ENCODE assay signal across 15 cellular contexts in the genomic region with DNA sequence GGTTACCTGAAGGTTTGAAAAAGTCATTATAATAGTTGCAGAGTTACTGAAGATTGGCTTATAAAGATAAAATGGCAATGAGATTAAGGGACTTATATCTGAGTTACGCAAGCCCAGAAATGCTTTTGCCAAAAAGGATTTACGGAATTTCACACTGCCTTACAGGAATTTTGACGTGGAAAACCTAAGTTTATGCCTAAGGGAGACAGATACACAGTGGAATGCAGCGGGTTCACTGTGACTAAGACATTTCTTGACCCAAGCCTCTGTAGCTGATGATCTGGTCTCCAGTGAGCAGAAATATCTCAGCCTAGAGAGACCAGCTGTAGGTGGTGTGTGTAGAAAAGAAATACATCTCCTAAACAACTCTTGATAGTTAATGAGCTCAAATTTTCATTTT. TPM values are rescaled to one million over a fixed set of nuclear protein-coding genes. Genes with fewer than 3 reads are reported as not detected.
DNase-seq lines count a peak whose midpoint lies in the region; ATAC-seq, FAIRE-seq and TF ChIP-seq lines count a peak whose summit lies in the region.
"Had no signal": no experiment of that assay in that cellular context is flagged by ENCODE, and none has a peak within 500 bp of the region (broad histone marks: within the 10 kb centered on the region; RNA-seq: fewer than 3 reads in every experiment).

No MANE protein-coding gene starts in this region.

- H3K4me3 ChIP-seq in A549 (no peak overlapping the region), astrocyte of the spinal cord (ENCODE audit: low read depth, low read length) (no peak overlapping the region), upper lobe of left lung (no peak overlapping the region)
- H3K4me3 ChIP-seq: lung, spleen, thoracic aorta had no signal

- 41% methylated on average over 4 of the region's 4 CpGs for WGBS in A549 (ENCODE audit: missing lambda C conversion rate)
- 75 to 84% methylated on average over 4 of the region's 4 CpGs for WGBS in upper lobe of left lung, 2 donors

- H3K27me3 ChIP-seq in upper lobe of left lung, result no peaks in the 10 kb centered on the region
- H3K27me3 ChIP-seq: spleen had no signal

- TF ChIP-seq RAD21 in A549 (conservative IDR thresholded peaks at IDR 0.05 in 1 of 2, IDR thresholded peaks at IDR 0.05 in 1 of 2), result no peak

- H3K27ac ChIP-seq in A549, result peak overlapping the region; percentile 43 to 68; a peak in 5 of 6 replicates
- H3K27ac ChIP-seq in upper lobe of left lung, result no peak overlapping the region
- H3K27ac ChIP-seq: spleen, thoracic aorta had no signal

- in situ Hi-C loops in astrocyte of the spinal cord (cut with HindIII; ENCODE audit: low sequenced_read_pairs), result no loop called here
- in situ Hi-C loops in G401 (cut with HindIII; ENCODE audit: low sequenced_read_pairs), result no loop called here

- TF ChIP-seq EP300 in A549 (IDR thresholded peaks at IDR 0.05), result no peak
- TF ChIP-seq EP300 in upper lobe of left lung (IDR thresholded peaks at IDR 0.05), result no peak

- ATAC-seq in A549 (peak; percentile 79 to 93), GM18498 (IDR thresholded peaks at IDR 0.05; ENCODE audit: unreplicated experiment) (no peak), upper lobe of left lung (ENCODE audit: low FRiP score in 2 of 2) (no peak)
- ATAC-seq: activated T-cell treated with anti-CD3 and anti-CD28 coated beads, Interleukin-2, amount 50 U/mL, for 4 hours had no signal

- peak in 1 of 2 experiments; percentile 78 for DNase-seq in A549 (ENCODE audit: low read depth in 1 of 2, low spot score in 1 of 2)
- DNase-seq in HT1080 (ENCODE audit: low read depth), result peak; percentile 34
- peak; percentile 51 for DNase-seq in astrocyte of the spinal cord (ENCODE audit: low read depth, low spot score)
- peak; percentile 95 for DNase-seq in iris pigment epithelial cell (ENCODE audit: low read depth)
- DNase-seq in upper lobe of left lung, result no peak
- DNase-seq in cerebellum (ENCODE audit: low spot score), result no peak
- no peak for DNase-seq in G401 (ENCODE audit: low spot score)
- DNase-seq: activated CD4-positive, alpha-beta T cell treated with anti-CD3 and anti-CD28 coated beads for 4 hours; activated T-cell treated with anti-CD3 and anti-CD28 coated beads, Interleukin-2, amount 50 U/mL, for 4 hours; amygdala; NCI-H2081; spleen had no signal

- H3K4me2 ChIP-seq in A549, result peak overlapping the region; percentile 35

- H3K9me3 ChIP-seq in A549 (no peaks in the 10 kb centered on the region), upper lobe of left lung (no peaks in the 10 kb centered on the region)
- H3K9me3 ChIP-seq: spleen, thoracic aorta had no signal

- no peak for FAIRE-seq in A549 (lab: Jason Lieb, UNC)

- POLR2A ChIA-PET in A549 (lab: Yijun Ruan, JAX), result no interaction called here

- TF ChIP-seq POLR2A in A549 (IDR thresholded peaks at IDR 0.05; ENCODE audit: low read length) (no peak), upper lobe of left lung (IDR thresholded peaks at IDR 0.05) (no peak)

- TF ChIP-seq CTCF in A549 (IDR thresholded peaks at IDR 0.05) (no peak), astrocyte of the spinal cord (IDR thresholded peaks at IDR 0.05; ENCODE audit: low read depth, low read length) (no peak), upper lobe of left lung (IDR thresholded peaks at IDR 0.05) (no peak)

- H3K4me1 ChIP-seq in A549 (peaks cover 27% of the 10 kb centered on the region), upper lobe of left lung (no peaks in the 10 kb centered on the region)

- CTCF ChIA-PET in A549 (lab: Yijun Ruan, JAX), result interaction anchor here (1.5 to 3.6 kb wide), 4 partner anchors 9 to 307 kb away, joined by 3 to 15 read pairs (median 8); a partner anchor contains a TSS

- no peaks in the 10 kb centered on the region for H3K36me3 ChIP-seq in upper lobe of left lung
- H3K36me3 ChIP-seq: spleen, thoracic aorta had no signal

TF ChIP-seq in A549, 52 proteins besides CTCF, POLR2A, EP300 and RAD21:
- TF ChIP-seq, protein P1, sequence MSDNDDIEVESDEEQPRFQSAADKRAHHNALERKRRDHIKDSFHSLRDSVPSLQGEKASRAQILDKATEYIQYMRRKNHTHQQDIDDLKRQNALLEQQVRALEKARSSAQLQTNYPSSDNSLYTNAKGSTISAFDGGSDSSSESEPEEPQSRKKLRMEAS (IDR thresholded peaks at IDR 0.05), result no peak
- peak; percentile 35 for TF ChIP-seq MAFK (IDR thresholded peaks at IDR 0.05; ENCODE audit: partially characterized antibody)
- TF ChIP-seq FOSL2 (IDR thresholded peaks at IDR 0.05), result no peak
- TF ChIP-seq FOSL2 (CRISPR knock-in tag; IDR thresholded peaks at IDR 0.05), result peak; percentile 45
- TF ChIP-seq, protein P2, sequence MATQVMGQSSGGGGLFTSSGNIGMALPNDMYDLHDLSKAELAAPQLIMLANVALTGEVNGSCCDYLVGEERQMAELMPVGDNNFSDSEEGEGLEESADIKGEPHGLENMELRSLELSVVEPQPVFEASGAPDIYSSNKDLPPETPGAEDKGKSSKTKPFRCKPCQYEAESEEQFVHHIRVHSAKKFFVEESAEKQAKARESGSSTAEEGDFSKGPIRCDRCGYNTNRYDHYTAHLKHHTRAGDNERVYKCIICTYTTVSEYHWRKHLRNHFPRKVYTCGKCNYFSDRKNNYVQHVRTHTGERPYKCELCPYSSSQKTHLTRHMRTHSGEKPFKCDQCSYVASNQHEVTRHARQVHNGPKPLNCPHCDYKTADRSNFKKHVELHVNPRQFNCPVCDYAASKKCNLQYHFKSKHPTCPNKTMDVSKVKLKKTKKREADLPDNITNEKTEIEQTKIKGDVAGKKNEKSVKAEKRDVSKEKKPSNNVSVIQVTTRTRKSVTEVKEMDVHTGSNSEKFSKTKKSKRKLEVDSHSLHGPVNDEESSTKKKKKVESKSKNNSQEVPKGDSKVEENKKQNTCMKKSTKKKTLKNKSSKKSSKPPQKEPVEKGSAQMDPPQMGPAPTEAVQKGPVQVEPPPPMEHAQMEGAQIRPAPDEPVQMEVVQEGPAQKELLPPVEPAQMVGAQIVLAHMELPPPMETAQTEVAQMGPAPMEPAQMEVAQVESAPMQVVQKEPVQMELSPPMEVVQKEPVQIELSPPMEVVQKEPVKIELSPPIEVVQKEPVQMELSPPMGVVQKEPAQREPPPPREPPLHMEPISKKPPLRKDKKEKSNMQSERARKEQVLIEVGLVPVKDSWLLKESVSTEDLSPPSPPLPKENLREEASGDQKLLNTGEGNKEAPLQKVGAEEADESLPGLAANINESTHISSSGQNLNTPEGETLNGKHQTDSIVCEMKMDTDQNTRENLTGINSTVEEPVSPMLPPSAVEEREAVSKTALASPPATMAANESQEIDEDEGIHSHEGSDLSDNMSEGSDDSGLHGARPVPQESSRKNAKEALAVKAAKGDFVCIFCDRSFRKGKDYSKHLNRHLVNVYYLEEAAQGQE (IDR thresholded peaks at IDR 0.05), result no peak
- no peak for TF ChIP-seq ZC3H11A (IDR thresholded peaks at IDR 0.05)
- TF ChIP-seq CEBPB (IDR thresholded peaks at IDR 0.05), result peak in 1 of 2 experiments; percentile 90; a peak in 2 of 4 replicates
- TF ChIP-seq GATA3 (IDR thresholded peaks at IDR 0.05; ENCODE audit: borderline replicate concordance), result peak; percentile 62; the same call in 1 of the 2 replicates
TF ChIP-seq in A549: peak in this region for 4.

RNA-seq across cellular contexts. Expression of a gene that starts 10.1 kb away (rescaled TPM):
- 22.1 and 33.1 TPM in 2 replicates for polyA plus RNA-seq in A549 (2011; rRNA removed)
- 12.0 and 12.1 TPM in 2 replicates for polyA plus RNA-seq in A549 (2012; cell fraction: cytosol; rRNA removed)
- 9.9 and 13.2 TPM in 2 replicates for polyA plus RNA-seq in A549 (2012; cell fraction: nucleus; rRNA removed)
- 19.7 to 25.9 TPM (median 23.0 TPM) in 3 replicates for polyA plus RNA-seq in A549 (2017; fragmentation: RNase III; extraction: RNeasy Plus Mini Kit Qiagen cat#74134 plus additional on column Dnase treatment)
- polyA minus RNA-seq in A549 (2011; rRNA and poly(A)+ RNA removed), result 20.1 and 21.5 TPM in 2 replicates
- 48.0 and 50.1 TPM in 2 replicates for total RNA-seq in HT1080 (2014; rRNA removed; shearing (Covaris generic))
- polyA plus RNA-seq in HT1080 (2015; cell fraction: cytosol; rRNA removed), result 15.5 and 22.1 TPM in 2 replicates
- polyA plus RNA-seq in HT1080 (2015; cell fraction: nucleus; rRNA removed), result 22.7 and 34.6 TPM in 2 replicates
- total RNA-seq in upper lobe of left lung, result 1 to 10 TPM in 3 of 6 donors, under 1 TPM in 2, not detected in 1; 0.59 to 4.3 (median 1.8) TPM
- 9.0 TPM for total RNA-seq in cerebellum
- 29.7 and 46.2 TPM in 2 replicates for total RNA-seq in G401 (2014; rRNA removed; shearing (Covaris generic))

Comparison
In these comparisons a context has a peak if more than half of its experiments do, and no peak if none do; other contexts are left out.
1. ATAC-seq: peak in A549 (2 of 2); none in GM18498 (single experiment) and upper lobe of left lung (0 of 2).
2. DNase-seq: peak in HT1080 (single experiment), astrocyte of the spinal cord (single experiment) and iris pigment epithelial cell (single experiment); none in upper lobe of left lung (0 of 2), cerebellum (single experiment) and G401 (single experiment).
3. H3K27ac ChIP-seq: peak in A549 (2 of 2); none in upper lobe of left lung (0 of 4).